ENCODE assay signal across 8 cellular contexts in genomic region chr11:120335928-120336640, GRCh38. TPM values are rescaled to one million over a fixed set of nuclear protein-coding genes. Genes with fewer than 3 reads are reported as not detected.
DNase-seq lines count a peak whose midpoint lies in the region; ATAC-seq and TF ChIP-seq lines count a peak whose summit lies in the region.

Gene ARHGEF12 (plus strand): TSS chr11:120336413. CDS start chr11:120337244, 831 bp downstream.

- peaks cover 24% of the 10 kb centered on the region for H3K27me3 ChIP-seq in CD8-positive, alpha-beta memory T cell (ENCODE audit: insufficient read depth, low read length, poor library complexity, severe bottlenecking)
- H3K27me3 ChIP-seq in HUES48 (ENCODE audit: control insufficient read depth, insufficient read depth, low read length) (no peaks in the 10 kb centered on the region), PC-9 (ENCODE audit: insufficient read depth, low read depth) (no peaks in the 10 kb centered on the region), esophagus muscularis mucosa (no peaks in the 10 kb centered on the region), muscle layer of duodenum (ENCODE audit: low read depth, low read length) (no peaks in the 10 kb centered on the region)

- peak; percentile 44; the same call in 1 of the 2 replicates for TF ChIP-seq CTCF in PC-9 (conservative IDR thresholded peaks at IDR 0.05)
- TF ChIP-seq CTCF in esophagus muscularis mucosa (IDR thresholded peaks at IDR 0.05): peak; percentile 18 to 27 (median 21)

- H3K9me3 ChIP-seq in CD8-positive, alpha-beta memory T cell (ENCODE audit: low read length): no peaks in the 10 kb centered on the region
- H3K9me3 ChIP-seq in HUES48 (ENCODE audit: control insufficient read depth, insufficient read depth, low read length) (no peaks in the 10 kb centered on the region), PC-9 (ENCODE audit: insufficient read depth, low read depth) (no peaks in the 10 kb centered on the region), esophagus muscularis mucosa (no peaks in the 10 kb centered on the region), muscle layer of duodenum (ENCODE audit: control insufficient read depth in 1 of 2, low read length in 2 of 2) (no peaks in the 10 kb centered on the region)

- peak; percentile 63 for TF ChIP-seq POLR2A in esophagus muscularis mucosa (IDR thresholded peaks at IDR 0.05; ENCODE audit: low read depth)

- peaks cover 47% of the 10 kb centered on the region for H3F3A ChIP-seq in PC-9 (ENCODE audit: insufficient read depth, low read depth)

- H3K4me1 Mint-ChIP-seq in CD8-positive, alpha-beta memory T cell: peaks cover 26 to 47% (median 43%) of the 10 kb centered on the region in 3 donors
- peaks cover 37% of the 10 kb centered on the region for H3K4me1 Mint-ChIP-seq in activated T-cell treated with anti-CD3 and anti-CD28 coated beads, Interleukin-2, amount 50 U/mL, for 72 hours (ENCODE audit: low read depth)

- H3K9me2 ChIP-seq in PC-9 (ENCODE audit: insufficient read depth): no peaks in the 10 kb centered on the region

- H3K4me3 Mint-ChIP-seq in CD8-positive, alpha-beta memory T cell: peak within 1 kb of the TSS; percentile 90 to 95 (median 92)
- peak within 1 kb of the TSS; percentile 86 to 96 for H3K4me3 Mint-ChIP-seq in activated T-cell treated with anti-CD3 and anti-CD28 coated beads, Interleukin-2, amount 50 U/mL, for 72 hours

- peaks cover 0 to 4% (median 3%) of the 10 kb centered on the region in 3 donors for H3K36me3 Mint-ChIP-seq in CD8-positive, alpha-beta memory T cell
- peaks cover 0 to 2% of the 10 kb centered on the region in 2 donors for H3K36me3 Mint-ChIP-seq in activated T-cell treated with anti-CD3 and anti-CD28 coated beads, Interleukin-2, amount 50 U/mL, for 72 hours (ENCODE audit: insufficient read depth in 2 of 2)

- intact Hi-C loops in PC-9 (cut with micrococcal nuclease; ENCODE audit: unreplicated experiment): loop anchor here (1.0 to 10.0 kb wide), 3 partner anchors 34 to 169 kb away; no protein-coding TSS in a partner anchor
- intact Hi-C loops in esophagus muscularis mucosa (cut with DNase I): loop anchor here (2.0 kb wide), 1 partner anchor 97 kb away; no protein-coding TSS in a partner anchor

- ATAC-seq in GM19463 (IDR thresholded peaks at IDR 0.05; ENCODE audit: unreplicated experiment): peak; percentile 63
- ATAC-seq in activated T-cell treated with anti-CD3 and anti-CD28 coated beads, Interleukin-2, amount 50 U/mL, for 72 hours (replicated peaks in 1 of 2): peak; percentile 76 to 77

- peaks cover 45% of the 10 kb centered on the region for H3K79me2 ChIP-seq in PC-9 (ENCODE audit: low read depth)

- H3K27ac Mint-ChIP-seq in CD8-positive, alpha-beta memory T cell: peak within 1 kb of the TSS in 7 of 8 donors; percentile 31 to 94 (median 78)
- H3K27ac Mint-ChIP-seq in activated T-cell treated with anti-CD3 and anti-CD28 coated beads, Interleukin-2, amount 50 U/mL, for 72 hours: peak within 1 kb of the TSS; percentile 86

- H3K9ac ChIP-seq in HUES48 (ENCODE audit: low read depth, low read length): peak within 1 kb of the TSS; percentile 68

- peak within 1 kb of the TSS; percentile 98 for H3K4me2 ChIP-seq in PC-9

- peak within 1 kb of the TSS; percentile 78 for H3K4me3 ChIP-seq in CD8-positive, alpha-beta memory T cell (ENCODE audit: low read length)
- H3K4me3 ChIP-seq in HUES48 (ENCODE audit: low read depth, low read length) (peak within 1 kb of the TSS; percentile 87), PC-9 (peak within 1 kb of the TSS; percentile 90), esophagus muscularis mucosa (peak within 1 kb of the TSS; percentile 86 to 99 (median 96)), muscle layer of duodenum (ENCODE audit: low read depth in 1 of 2, low read length in 2 of 2) (peak within 1 kb of the TSS; percentile 90 to 99)

- CTCF ChIA-PET in CD8-positive, alpha-beta memory T cell (lab: Charles Lee): interaction anchor here (0.8 to 5.1 kb wide), 5 partner anchors 17 to 349 kb away, joined by 3 to 46 read pairs (median 4); no protein-coding TSS in a partner anchor
- CTCF ChIA-PET in PC-9 (lab: Charles Lee): interaction anchor here (1.1 kb wide), 1 partner anchor 349 kb away, joined by 4 read pairs; no protein-coding TSS in a partner anchor

- H4K20me1 ChIP-seq in PC-9 (ENCODE audit: insufficient read depth): peaks cover 8% of the 10 kb centered on the region; the same call in 1 of the 2 replicates

- under 1% methylated on average over 24 of the region's 92 CpGs for WGBS in esophagus muscularis mucosa

- H3K9me3 Mint-ChIP-seq in CD8-positive, alpha-beta memory T cell: peaks cover 0 to 3% (median 0%) of the 10 kb centered on the region in 5 donors
- H3K9me3 Mint-ChIP-seq in activated T-cell treated with anti-CD3 and anti-CD28 coated beads, Interleukin-2, amount 50 U/mL, for 72 hours: no peaks in the 10 kb centered on the region

- no TSS peak for BruUV-seq in PC-9 (replicated peaks; lab: Mats Ljungman, UMichigan)

- peak within 1 kb of the TSS; percentile 64 for H3K27ac ChIP-seq in CD8-positive, alpha-beta memory T cell (ENCODE audit: low read depth, low read length)
- H3K27ac ChIP-seq in HUES48 (ENCODE audit: low read depth, low read length): peak within 1 kb of the TSS; percentile 87
- peak within 1 kb of the TSS; percentile 50 for H3K27ac ChIP-seq in PC-9
- H3K27ac ChIP-seq in esophagus muscularis mucosa (replicated peaks in 1 of 4): peak within 1 kb of the TSS; percentile 99 to 100 (median 99)
- H3K27ac ChIP-seq in muscle layer of duodenum (ENCODE audit: low read length): peak within 1 kb of the TSS; percentile 97

- peaks cover 25% of the 10 kb centered on the region for H3K4me1 ChIP-seq in CD8-positive, alpha-beta memory T cell (ENCODE audit: insufficient read depth, low read length)
- H3K4me1 ChIP-seq in HUES48 (ENCODE audit: control insufficient read depth, insufficient read depth, low read length) (peaks cover 28% of the 10 kb centered on the region), PC-9 (replicated peaks; ENCODE audit: insufficient read depth) (peaks cover 76% of the 10 kb centered on the region), esophagus muscularis mucosa (peaks cover 41 to 74% (median 71%) of the 10 kb centered on the region in 4 donors), muscle layer of duodenum (ENCODE audit: control insufficient read depth in 1 of 2, insufficient read depth in 2 of 2, low read length in 2 of 2) (peaks cover 8 to 32% of the 10 kb centered on the region in 2 donors)

- H2AFZ ChIP-seq in PC-9: peak within 1 kb of the TSS; percentile 93

- peak; percentile 22 for TF ChIP-seq EP300 in esophagus muscularis mucosa (IDR thresholded peaks at IDR 0.05)

- POLR2A ChIA-PET in CD8-positive, alpha-beta memory T cell (lab: Charles Lee): interaction anchor here (1.4 to 1.6 kb wide), 2 partner anchors 122 to 349 kb away, joined by 5 read pairs; no protein-coding TSS in a partner anchor
- POLR2A ChIA-PET in PC-9 (lab: Charles Lee; ENCODE audit: unreplicated experiment): interaction anchor here (0.5 to 0.6 kb wide), 4 partner anchors 44 to 1029 kb away, joined by 3 to 6 read pairs (median 6); no protein-coding TSS in a partner anchor

- peak; percentile 43 to 79 (median 60) for DNase-seq in CD8-positive, alpha-beta memory T cell
- DNase-seq in PC-9 (peak; percentile 85 to 88), esophagus muscularis mucosa (ENCODE audit: extremely low spot score) (peak; percentile 97)
- peak; percentile 82 to 89 for DNase-seq in activated T-cell treated with anti-CD3 and anti-CD28 coated beads, Interleukin-2, amount 50 U/mL, for 72 hours
- DNase-seq in stimulated activated CD8-positive, alpha-beta memory T cell treated with anti-CD3 and anti-CD28 coated beads, Interleukin-7, amount 100 ng/mL, for 1 hour (ENCODE audit: low read depth in 2 of 2): peak; percentile 50 to 51

- H3K27me3 Mint-ChIP-seq in CD8-positive, alpha-beta memory T cell: peaks cover 16 to 46% of the 10 kb centered on the region in 2 donors
- H3K27me3 Mint-ChIP-seq in activated T-cell treated with anti-CD3 and anti-CD28 coated beads, Interleukin-2, amount 50 U/mL, for 72 hours (ENCODE audit: low read depth): peaks cover 50% of the 10 kb centered on the region

- no peaks in the 10 kb centered on the region for H3K36me3 ChIP-seq in CD8-positive, alpha-beta memory T cell (ENCODE audit: insufficient read depth, low read length)
- H3K36me3 ChIP-seq in HUES48 (ENCODE audit: control insufficient read depth, insufficient read depth, low read length) (no peaks in the 10 kb centered on the region), PC-9 (ENCODE audit: low read depth) (no peaks in the 10 kb centered on the region), esophagus muscularis mucosa (peaks cover 0 to 4% (median 0%) of the 10 kb centered on the region in 4 donors), muscle layer of duodenum (ENCODE audit: control insufficient read depth in 1 of 2, insufficient read depth in 2 of 2, low read length in 2 of 2) (peaks cover 0 to 21% of the 10 kb centered on the region in 2 donors)

RNA-seq across cellular contexts. Expression of gene ARHGEF12, which starts in this region (rescaled TPM):
- total RNA-seq in CD8-positive, alpha-beta memory T cell: 10 to 100 TPM; 30.1 to 31.0 TPM
- polyA plus RNA-seq in CD8-positive, alpha-beta memory T cell: 4.6 TPM
- total RNA-seq in PC-9 (2021): 61.5 and 76.5 TPM in 2 replicates
- 10 to 100 TPM; 16.1 to 20.5 TPM for total RNA-seq in activated T-cell treated with anti-CD3 and anti-CD28 coated beads, Interleukin-2, amount 50 U/mL, for 72 hours
- total RNA-seq in esophagus muscularis mucosa: 100 to 1,000 TPM in 3 of 4 donors, 10 to 100 TPM in 1; 89.1 to 118 (median 106) TPM

Comparison
In these comparisons a context has a peak if more than half of its experiments do, and no peak if none do; other contexts are left out.
1. Peak in every context shown above with its lines: DNase-seq, ATAC-seq, H3K4me3 ChIP-seq and H3K27ac ChIP-seq.